Comparison of ENCODE assay signal across 15 cellular contexts in the genomic region with DNA sequence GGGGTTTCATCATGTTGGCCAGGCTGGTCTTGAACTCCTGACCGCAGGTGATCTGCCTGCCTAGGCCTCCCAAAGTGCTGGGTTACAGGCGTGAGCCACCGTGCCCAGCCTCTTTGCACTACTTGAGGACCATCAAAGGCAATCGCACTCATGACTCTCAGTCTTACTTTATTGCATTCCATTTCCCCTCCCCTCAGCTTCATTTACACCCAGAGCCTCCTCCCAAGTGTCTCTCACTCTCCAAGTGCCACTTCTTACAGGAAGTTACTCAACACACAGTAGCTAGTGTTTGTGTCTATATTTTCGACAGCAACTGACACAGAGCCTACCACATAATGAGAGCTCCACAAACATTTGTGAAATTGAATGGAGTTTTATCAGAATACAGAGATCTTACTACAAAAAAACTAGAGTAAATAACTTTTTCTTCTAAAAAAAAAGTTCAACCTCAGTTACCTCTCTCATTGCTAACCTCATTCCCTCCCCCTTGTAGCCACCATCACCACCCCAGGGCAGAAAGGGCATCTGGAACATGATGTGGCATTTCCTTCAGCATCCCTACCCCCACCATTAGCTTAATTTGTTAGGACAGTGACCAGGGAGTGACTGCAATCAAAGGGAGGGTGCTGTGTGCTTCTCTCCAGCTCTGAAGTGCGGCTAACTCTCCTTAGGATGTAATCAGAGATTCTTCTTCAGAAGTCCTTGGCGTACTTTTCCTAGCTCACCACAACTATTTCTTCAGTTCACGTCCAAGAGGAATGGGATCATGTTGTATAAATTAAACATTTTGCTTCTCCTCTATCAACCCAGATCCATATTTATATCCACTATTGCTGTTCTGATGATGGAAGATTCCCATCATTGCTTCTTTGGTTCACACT.
DNase-seq lines count a peak whose midpoint lies in the region; ATAC-seq and TF ChIP-seq lines count a peak whose summit lies in the region.
"Had no signal": no experiment of that assay in that cellular context is flagged by ENCODE, and none has a peak within 500 bp of the region (broad histone marks: within the 10 kb centered on the region; RNA-seq: fewer than 3 reads in every experiment).

No MANE protein-coding gene starts in this region.

- H3K27ac ChIP-seq in neutrophil = peak overlapping the region; percentile 94
- no peak overlapping the region for H3K27ac ChIP-seq in effector memory CD4-positive, alpha-beta T cell (ENCODE audit: insufficient read depth, low read length, poor library complexity, severe bottlenecking)
- H3K27ac ChIP-seq: esophagus muscularis mucosa, thoracic aorta had no signal

- H3K27me3 ChIP-seq in neutrophil = no peaks in the 10 kb centered on the region
- no peaks in the 10 kb centered on the region for H3K27me3 ChIP-seq in effector memory CD4-positive, alpha-beta T cell (replicated peaks; ENCODE audit: control insufficient read depth, insufficient read depth, low read length, poor library complexity, severe bottlenecking)
- H3K27me3 ChIP-seq: esophagus muscularis mucosa had no signal

- H3K4me3 ChIP-seq in neutrophil (ENCODE audit: low read depth in 1 of 2, low read length in 1 of 2) = peak overlapping the region; percentile 35 to 44
- no peak overlapping the region for H3K4me3 ChIP-seq in effector memory CD4-positive, alpha-beta T cell (ENCODE audit: insufficient read depth, low read depth, low read length, poor library complexity, severe bottlenecking)
- H3K4me3 ChIP-seq: esophagus muscularis mucosa, HAP-1, thoracic aorta had no signal

- peak; percentile 7 for TF ChIP-seq CTCF in neutrophil (IDR thresholded peaks at IDR 0.05)

- no peaks in the 10 kb centered on the region for H3K36me3 ChIP-seq in neutrophil
- no peaks in the 10 kb centered on the region for H3K36me3 ChIP-seq in effector memory CD4-positive, alpha-beta T cell (ENCODE audit: control insufficient read depth, insufficient read depth, low read length)
- H3K36me3 ChIP-seq: esophagus muscularis mucosa, HAP-1, thoracic aorta had no signal

- peaks cover 59 to 63% of the 10 kb centered on the region in 2 experiments for H3K4me1 ChIP-seq in neutrophil (ENCODE audit: control insufficient read depth in 1 of 2, insufficient read depth in 1 of 2, low read depth in 1 of 2, low read length in 1 of 2)
- no peaks in the 10 kb centered on the region for H3K4me1 ChIP-seq in effector memory CD4-positive, alpha-beta T cell (ENCODE audit: control insufficient read depth, insufficient read depth, low read length, poor library complexity, severe bottlenecking)
- H3K4me1 ChIP-seq: esophagus muscularis mucosa, HAP-1 had no signal

- DNase-seq in EH (ENCODE audit: low read depth) = peak; percentile 12
- peak; percentile 91 for DNase-seq in MV-4-11 (lab: John Stamatoyannopoulos, UW)
- DNase-seq in fibroblast of gingiva (ENCODE audit: low read depth) = peak; percentile 67
- no peak for DNase-seq in DMS79 treated with DMSO at 0.1 percent for 48 hours (lab: John Stamatoyannopoulos, UW)
- no peak for DNase-seq in effector memory CD4-positive, alpha-beta T cell
- DNase-seq: activated CD4-positive, alpha-beta T cell treated with anti-CD3 and anti-CD28 coated beads, Interleukin-2, amount 50 U/mL, for 1 hour; activated naive CD4-positive, alpha-beta T cell; NCI-H187; NCI-H82 had no signal

- ATAC-seq in GM19395 (IDR thresholded peaks at IDR 0.05; ENCODE audit: unreplicated experiment) (no peak), HG02970 (IDR thresholded peaks at IDR 0.05; ENCODE audit: low FRiP score, unreplicated experiment) (no peak)

- H3K9me3 ChIP-seq in neutrophil = no peaks in the 10 kb centered on the region
- H3K9me3 ChIP-seq in effector memory CD4-positive, alpha-beta T cell (ENCODE audit: control insufficient read depth, low read length) = no peaks in the 10 kb centered on the region
- H3K9me3 ChIP-seq: esophagus muscularis mucosa, HAP-1, thoracic aorta had no signal

Comparison
In these comparisons a context has a peak if more than half of its experiments do, and no peak if none do; other contexts are left out.
1. DNase-seq: peak in EH (single experiment), MV-4-11 (single experiment) and fibroblast of gingiva (single experiment); none in DMS79 treated with DMSO at 0.1 percent for 48 hours (single experiment) and effector memory CD4-positive, alpha-beta T cell (0 of 3).